1 cellular context compared by ENCODE assay signal in genomic region chr3:11642455-11643162, GRCh38.
TF ChIP-seq lines count a peak whose summit lies in the region.

No MANE protein-coding gene starts in this region.

TF ChIP-seq in HepG2, 621 proteins besides CTCF, POLR2A, EP300 and RAD21 (continued from another document and continues in another):
- TF ChIP-seq, protein P1, sequence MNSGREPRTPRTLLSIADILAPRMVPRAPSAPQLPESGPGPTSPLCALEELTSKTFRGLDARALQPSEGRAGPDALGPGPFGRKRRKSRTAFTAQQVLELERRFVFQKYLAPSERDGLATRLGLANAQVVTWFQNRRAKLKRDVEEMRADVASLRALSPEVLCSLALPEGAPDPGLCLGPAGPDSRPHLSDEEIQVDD (CRISPR knock-in tag; IDR thresholded peaks at IDR 0.05; ENCODE audit: borderline replicate concordance) = no peak
- TF ChIP-seq AGO2 (optimal IDR thresholded peaks at IDR 0.05; ENCODE audit: low read depth, low read length) (peak; percentile 78), U2AF1 (optimal IDR thresholded peaks at IDR 0.05; ENCODE audit: low read depth, low read length) (peak; percentile 60), ZSCAN31 (CRISPR knock-in tag; IDR thresholded peaks at IDR 0.05; ENCODE audit: low read depth) (peak; percentile 73; the same call in 1 of the 2 replicates), ARHGAP35 (CRISPR knock-in tag; IDR thresholded peaks at IDR 0.05; ENCODE audit: borderline replicate concordance) (peak; percentile 55; the same call in 1 of the 2 replicates), ZMYM4 (CRISPR knock-in tag; IDR thresholded peaks at IDR 0.05) (peak; percentile 64), NR0B2 (CRISPR knock-in tag; IDR thresholded peaks at IDR 0.05) (0 out of 2 replicates have a peak, but pooled peaks have one; percentile 21), SRY (CRISPR knock-in tag; IDR thresholded peaks at IDR 0.05) (0 out of 2 replicates have a peak, but pooled peaks have one; percentile 50), ISL2 (CRISPR knock-in tag; IDR thresholded peaks at IDR 0.05) (peak; percentile 53; the same call in 1 of the 2 replicates), ZNF430 (CRISPR knock-in tag; IDR thresholded peaks at IDR 0.05) (no peak; the same call in 1 of the 2 replicates), ZMAT3 (CRISPR knock-in tag; conservative IDR thresholded peaks at IDR 0.05) (peak; percentile 58), CEBPB (IDR thresholded peaks at IDR 0.05; ENCODE audit: borderline replicate concordance, low read depth, low read length) (peak; percentile 90), ZBTB44 (CRISPR knock-in tag; IDR thresholded peaks at IDR 0.05) (no peak), UBTF (CRISPR knock-in tag; IDR thresholded peaks at IDR 0.05) (peak; percentile 75), ZNF549 (CRISPR knock-in tag; IDR thresholded peaks at IDR 0.05) (no peak), MNT (IDR thresholded peaks at IDR 0.05) (no peak), EHMT2 (IDR thresholded peaks at IDR 0.05; ENCODE audit: borderline replicate concordance, low read depth, low read length) (no peak), ZNF30 (CRISPR knock-in tag; IDR thresholded peaks at IDR 0.05) (0 out of 2 replicates have a peak, but pooled peaks have one; percentile 20), AHDC1 (CRISPR knock-in tag; IDR thresholded peaks at IDR 0.05; ENCODE audit: borderline replicate concordance) (peak; percentile 52; the same call in 1 of the 2 replicates), MYC (CRISPR knock-in tag; IDR thresholded peaks at IDR 0.05; ENCODE audit: borderline replicate concordance) (peak; percentile 85; the same call in 1 of the 2 replicates), THYN1 (CRISPR knock-in tag; IDR thresholded peaks at IDR 0.05; ENCODE audit: borderline replicate concordance, low read depth) (no peak), ZNF317 (CRISPR knock-in tag; IDR thresholded peaks at IDR 0.05) (peak; percentile 87), DMAP1 (CRISPR knock-in tag; IDR thresholded peaks at IDR 0.05) (peak; percentile 80), RXRB (CRISPR knock-in tag; IDR thresholded peaks at IDR 0.05; ENCODE audit: borderline replicate concordance) (peak; percentile 46), ZNF556 (CRISPR knock-in tag; IDR thresholded peaks at IDR 0.05; ENCODE audit: borderline replicate concordance) (no peak), ZNF20 (CRISPR knock-in tag; IDR thresholded peaks at IDR 0.05) (0 out of 2 replicates have a peak, but pooled peaks have one; percentile 31), ZFP1 (CRISPR knock-in tag; IDR thresholded peaks at IDR 0.05) (0 out of 2 replicates have a peak, but pooled peaks have one; percentile 56), GABPB1 (CRISPR knock-in tag; IDR thresholded peaks at IDR 0.05) (peak; percentile 86), HMGXB3 (CRISPR knock-in tag; IDR thresholded peaks at IDR 0.05; ENCODE audit: borderline replicate concordance) (0 out of 2 replicates have a peak, but pooled peaks have one; percentile 27), TEAD3 (CRISPR knock-in tag; optimal IDR thresholded peaks at IDR 0.05; ENCODE audit: borderline replicate concordance) (peak; percentile 63)
- TF ChIP-seq, protein P2, sequence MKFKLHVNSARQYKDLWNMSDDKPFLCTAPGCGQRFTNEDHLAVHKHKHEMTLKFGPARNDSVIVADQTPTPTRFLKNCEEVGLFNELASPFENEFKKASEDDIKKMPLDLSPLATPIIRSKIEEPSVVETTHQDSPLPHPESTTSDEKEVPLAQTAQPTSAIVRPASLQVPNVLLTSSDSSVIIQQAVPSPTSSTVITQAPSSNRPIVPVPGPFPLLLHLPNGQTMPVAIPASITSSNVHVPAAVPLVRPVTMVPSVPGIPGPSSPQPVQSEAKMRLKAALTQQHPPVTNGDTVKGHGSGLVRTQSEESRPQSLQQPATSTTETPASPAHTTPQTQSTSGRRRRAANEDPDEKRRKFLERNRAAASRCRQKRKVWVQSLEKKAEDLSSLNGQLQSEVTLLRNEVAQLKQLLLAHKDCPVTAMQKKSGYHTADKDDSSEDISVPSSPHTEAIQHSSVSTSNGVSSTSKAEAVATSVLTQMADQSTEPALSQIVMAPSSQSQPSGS (CRISPR knock-in tag; IDR thresholded peaks at IDR 0.05) = no peak
- TF ChIP-seq, protein P3, sequence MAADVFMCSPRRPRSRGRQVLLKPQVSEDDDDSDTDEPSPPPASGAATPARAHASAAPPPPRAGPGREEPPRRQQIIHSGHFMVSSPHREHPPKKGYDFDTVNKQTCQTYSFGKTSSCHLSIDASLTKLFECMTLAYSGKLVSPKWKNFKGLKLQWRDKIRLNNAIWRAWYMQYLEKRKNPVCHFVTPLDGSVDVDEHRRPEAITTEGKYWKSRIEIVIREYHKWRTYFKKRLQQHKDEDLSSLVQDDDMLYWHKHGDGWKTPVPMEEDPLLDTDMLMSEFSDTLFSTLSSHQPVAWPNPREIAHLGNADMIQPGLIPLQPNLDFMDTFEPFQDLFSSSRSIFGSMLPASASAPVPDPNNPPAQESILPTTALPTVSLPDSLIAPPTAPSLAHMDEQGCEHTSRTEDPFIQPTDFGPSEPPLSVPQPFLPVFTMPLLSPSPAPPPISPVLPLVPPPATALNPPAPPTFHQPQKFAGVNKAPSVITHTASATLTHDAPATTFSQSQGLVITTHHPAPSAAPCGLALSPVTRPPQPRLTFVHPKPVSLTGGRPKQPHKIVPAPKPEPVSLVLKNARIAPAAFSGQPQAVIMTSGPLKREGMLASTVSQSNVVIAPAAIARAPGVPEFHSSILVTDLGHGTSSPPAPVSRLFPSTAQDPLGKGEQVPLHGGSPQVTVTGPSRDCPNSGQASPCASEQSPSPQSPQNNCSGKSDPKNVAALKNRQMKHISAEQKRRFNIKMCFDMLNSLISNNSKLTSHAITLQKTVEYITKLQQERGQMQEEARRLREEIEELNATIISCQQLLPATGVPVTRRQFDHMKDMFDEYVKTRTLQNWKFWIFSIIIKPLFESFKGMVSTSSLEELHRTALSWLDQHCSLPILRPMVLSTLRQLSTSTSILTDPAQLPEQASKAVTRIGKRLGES (CRISPR knock-in tag; IDR thresholded peaks at IDR 0.05; ENCODE audit: borderline replicate concordance) = no peak
- TF ChIP-seq, protein P4, sequence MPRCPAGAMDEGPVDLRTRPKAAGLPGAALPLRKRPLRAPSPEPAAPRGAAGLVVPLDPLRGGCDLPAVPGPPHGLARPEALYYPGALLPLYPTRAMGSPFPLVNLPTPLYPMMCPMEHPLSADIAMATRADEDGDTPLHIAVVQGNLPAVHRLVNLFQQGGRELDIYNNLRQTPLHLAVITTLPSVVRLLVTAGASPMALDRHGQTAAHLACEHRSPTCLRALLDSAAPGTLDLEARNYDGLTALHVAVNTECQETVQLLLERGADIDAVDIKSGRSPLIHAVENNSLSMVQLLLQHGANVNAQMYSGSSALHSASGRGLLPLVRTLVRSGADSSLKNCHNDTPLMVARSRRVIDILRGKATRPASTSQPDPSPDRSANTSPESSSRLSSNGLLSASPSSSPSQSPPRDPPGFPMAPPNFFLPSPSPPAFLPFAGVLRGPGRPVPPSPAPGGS (CRISPR knock-in tag; IDR thresholded peaks at IDR 0.05) = no peak
